Comparison of ENCODE assay signal across 1 cellular context in genomic region chr2:38751043-38751846, GRCh38.
TF ChIP-seq lines count a peak whose summit lies in the region.

SRSF7 (minus strand) TSS chr2:38751361; CDS start chr2:38751256, 105 bp downstream.

TF ChIP-seq in HepG2, 621 proteins besides CTCF, POLR2A, EP300 and RAD21 (continued from another document):
- peak; percentile 83 for TF ChIP-seq TFDP1 (CRISPR knock-in tag; IDR thresholded peaks at IDR 0.05; ENCODE audit: borderline replicate concordance)
- TF ChIP-seq SUZ12 (IDR thresholded peaks at IDR 0.05; ENCODE audit: low read depth, low read length) = no peak
- peak; percentile 72 for TF ChIP-seq NFAT5 (CRISPR knock-in tag; IDR thresholded peaks at IDR 0.05)
- peak; percentile 27; the same call in 1 of the 2 replicates for TF ChIP-seq KLF12 (CRISPR knock-in tag; IDR thresholded peaks at IDR 0.05; ENCODE audit: borderline replicate concordance)
- no peak for TF ChIP-seq MTA3 (CRISPR knock-in tag; IDR thresholded peaks at IDR 0.05)
- peak; percentile 94; the same call in 1 of the 2 replicates for TF ChIP-seq HES4 (CRISPR knock-in tag; IDR thresholded peaks at IDR 0.05; ENCODE audit: borderline replicate concordance)
- TF ChIP-seq HNRNPUL1 (IDR thresholded peaks at IDR 0.05; ENCODE audit: low read depth, low read length) = no peak
- peak; percentile 89 for TF ChIP-seq MXD1 (CRISPR knock-in tag; IDR thresholded peaks at IDR 0.05)
- peak; percentile 94 for TF ChIP-seq TOPORS (CRISPR knock-in tag; IDR thresholded peaks at IDR 0.05)
- TF ChIP-seq ZNF230 (CRISPR knock-in tag; IDR thresholded peaks at IDR 0.05) = peak; percentile 66; the same call in 1 of the 2 replicates
- TF ChIP-seq SKIL (CRISPR knock-in tag; IDR thresholded peaks at IDR 0.05; ENCODE audit: borderline replicate concordance) = peak; percentile 76
- TF ChIP-seq ZNF564 (CRISPR knock-in tag; IDR thresholded peaks at IDR 0.05) = peak; percentile 95
- no peak; the same call in 1 of the 2 replicates for TF ChIP-seq ZNF251 (CRISPR knock-in tag; IDR thresholded peaks at IDR 0.05)
- TF ChIP-seq PHB2 (IDR thresholded peaks at IDR 0.05; ENCODE audit: partially characterized antibody) = no peak
- peak; percentile 89 for TF ChIP-seq SP4 (CRISPR knock-in tag; IDR thresholded peaks at IDR 0.05)
- peak; percentile 81; the same call in 1 of the 2 replicates for TF ChIP-seq FUBP1 (CRISPR knock-in tag; IDR thresholded peaks at IDR 0.05; ENCODE audit: borderline replicate concordance)
- TF ChIP-seq EZH2 (conservative IDR thresholded peaks at IDR 0.05; ENCODE audit: low read depth, low read length) = no peak
- no peak for TF ChIP-seq TBP (CRISPR knock-in tag; IDR thresholded peaks at IDR 0.05)
- TF ChIP-seq PRDM10 (CRISPR knock-in tag; IDR thresholded peaks at IDR 0.05; ENCODE audit: low read depth) = peak; percentile 22; the same call in 1 of the 2 replicates
- peak; percentile 80; the same call in 1 of the 2 replicates for TF ChIP-seq ZNF138 (CRISPR knock-in tag; IDR thresholded peaks at IDR 0.05; ENCODE audit: low read depth)
- TF ChIP-seq TAF15 (IDR thresholded peaks at IDR 0.05; ENCODE audit: low read depth, low read length, poor library complexity, severe bottlenecking) = no peak
- TF ChIP-seq ZFP37 (CRISPR knock-in tag; IDR thresholded peaks at IDR 0.05; ENCODE audit: borderline replicate concordance) = peak; percentile 79
- TF ChIP-seq ZNF687 (CRISPR knock-in tag; IDR thresholded peaks at IDR 0.05) = peak; percentile 98
- TF ChIP-seq ZNF619 (CRISPR knock-in tag; IDR thresholded peaks at IDR 0.05) = 0 out of 2 replicates have a peak, but pooled peaks have one; percentile 21
